ENCODE assay signal across 21 cellular contexts in genomic region chr6:4889701-4890100, GRCh38.
DNase-seq lines count a peak whose midpoint lies in the region; ATAC-seq, FAIRE-seq and TF ChIP-seq lines count a peak whose summit lies in the region.
"Had no signal": no experiment of that assay in that cellular context is flagged by ENCODE, and none has a peak within 500 bp of the region (broad histone marks: within the 10 kb centered on the region; RNA-seq: fewer than 3 reads in every experiment).

No MANE protein-coding gene starts in this region.

- no peak overlapping the region for H3K27ac ChIP-seq in HepG2 (ENCODE audit: extremely low read length, insufficient read depth, low read length)
- H3K27ac ChIP-seq in right lobe of liver: no peak overlapping the region
- no peak overlapping the region for H3K27ac ChIP-seq in brain microvascular endothelial cell
- H3K27ac ChIP-seq: coronary artery had no signal

- no peak for ATAC-seq in HepG2
- ATAC-seq in right lobe of liver: no peak
- ATAC-seq in stimulated activated naive B cell treated with anti-CD40 and anti-IgM and Interleukin-4, amounts not matched to agents 10 μg/mL and 1 μg/mL and 100 μg/mL, for 72 hours (replicated peaks): peak; percentile 60 to 74
- ATAC-seq: activated CD8-positive, alpha-beta memory T cell treated with anti-CD3 and anti-CD28 coated beads, Interleukin-2, amount 10 ng/mL, durations not matched to agents 7 days and 5 days; HCT116 had no signal

- H3K9me3 ChIP-seq in HepG2 (ENCODE audit: low read length): no peaks in the 10 kb centered on the region
- no peaks in the 10 kb centered on the region for H3K9me3 ChIP-seq in right lobe of liver
- H3K9me3 ChIP-seq: Caco-2, MG63 had no signal

- in situ Hi-C loops in HepG2 (cut with HindIII; ENCODE audit: extremely low pct_ligation_motif_present, low pct_unique_long_range_greater_than_20kb): no loop called here
- in situ Hi-C loops in brain microvascular endothelial cell (cut with HindIII; ENCODE audit: low pct_ligation_motif_present, low sequenced_read_pairs): no loop called here

- intact Hi-C loops in HepG2 (cut with micrococcal nuclease; ENCODE audit: unreplicated experiment): no loop called here
- intact Hi-C loops in right lobe of liver (cut with DNase I): no loop called here

- H3K36me3 ChIP-seq in HepG2 (replicated peaks in 1 of 2; ENCODE audit: control insufficient read depth in 1 of 2, insufficient read depth in 2 of 2, low read length in 2 of 2): peaks cover 3 to 7% of the 10 kb centered on the region in 2 experiments; a peak in 3 of 5 replicates
- H3K36me3 ChIP-seq in right lobe of liver: peaks cover 0 to 6% (median 0%) of the 10 kb centered on the region in 4 donors
- H3K36me3 ChIP-seq in brain microvascular endothelial cell (replicated peaks): peaks cover 3% of the 10 kb centered on the region
- H3K36me3 ChIP-seq: MG63 had no signal

- DNase-seq in HepG2 (ENCODE audit: low spot score): no peak
- no peak for DNase-seq in right lobe of liver
- peak; percentile 99 for DNase-seq in NB4 (ENCODE audit: low read depth)
- DNase-seq in dermis blood vessel endothelial cell: peak; percentile 21
- DNase-seq in stimulated activated naive B cell treated with anti-CD40 and anti-IgM and Interleukin-4, amounts not matched to agents 10 μg/mL and 1 μg/mL and 100 μg/mL, for 72 hours: no peak
- DNase-seq in ecto neural progenitor cell (ENCODE audit: low spot score): no peak
- no peak for DNase-seq in activated gamma-delta T cell treated with Interleukin-2 at 50 U/mL for 16 hours
- no peak for DNase-seq in brain microvascular endothelial cell
- DNase-seq: activated CD4-positive, CD25-positive, alpha-beta regulatory T cell; activated CD8-positive, alpha-beta memory T cell treated with anti-CD3 and anti-CD28 coated beads, Interleukin-2, amount 10 ng/mL, durations not matched to agents 7 days and 5 days; activated naive CD4-positive, alpha-beta T cell treated with Interleukin-2 at 50 U/mL for 16 hours; Caco-2; MG63; retina; RPMI8226; T-helper 1 cell had no signal

- no TSS peak for BruUV-seq in HepG2 (replicated peaks; lab: Mats Ljungman, UMichigan)

- peaks cover 31% of the 10 kb centered on the region for H3K79me2 ChIP-seq in HepG2 (ENCODE audit: insufficient read depth, low read length)

- no peak overlapping the region for H3K9ac ChIP-seq in HepG2 (ENCODE audit: insufficient read depth, low read depth, low read length)

- TF ChIP-seq POLR2A in HepG2 (IDR thresholded peaks at IDR 0.05; ENCODE audit: insufficient read depth in 1 of 2, low read depth in 2 of 2, low read length in 2 of 2) (no peak), right lobe of liver (IDR thresholded peaks at IDR 0.05) (no peak), NB4 (IDR thresholded peaks at IDR 0.05; ENCODE audit: extremely low read depth, insufficient read length) (no peak)

- POLR2A ChIA-PET in HepG2 (lab: Yijun Ruan, JAX): no interaction called here

- 92% methylated on average over 5 of the region's 5 CpGs for WGBS in HepG2 (ENCODE audit: low lambda C conversion rate)
- WGBS in right lobe of liver (ENCODE audit: insufficient coverage, low coverage, low lambda C conversion rate, missing lambda C conversion rate): 69% methylated on average over 4 of the region's 5 CpGs

- peaks cover 35 to 52% of the 10 kb centered on the region in 2 donors for H3K4me1 Mint-ChIP-seq in stimulated activated naive B cell treated with anti-CD40 and anti-IgM and Interleukin-4, amounts not matched to agents 10 μg/mL and 1 μg/mL and 100 μg/mL, for 72 hours
- H3K4me1 Mint-ChIP-seq: activated CD8-positive, alpha-beta memory T cell treated with anti-CD3 and anti-CD28 coated beads, Interleukin-2, amount 10 ng/mL, durations not matched to agents 7 days and 5 days had no signal

- H4K20me1 ChIP-seq in HepG2 (ENCODE audit: insufficient read depth, low read length): 0 out of 2 replicates have a peak, but pooled peaks cover 6% of the 10 kb centered on the region

- CTCF ChIA-PET in HepG2 (lab: Yijun Ruan, JAX; ENCODE audit: low intra/inter-chr PET ratio, low total read pairs): no interaction called here

- H2AFZ ChIP-seq in HepG2 (ENCODE audit: low read length): no peak overlapping the region

- H3K27me3 ChIP-seq in HepG2 (ENCODE audit: control insufficient read depth in 1 of 2, insufficient read depth in 2 of 2, low read length in 2 of 2) (no peaks in the 10 kb centered on the region), right lobe of liver (no peaks in the 10 kb centered on the region), brain microvascular endothelial cell (replicated peaks) (no peaks in the 10 kb centered on the region)
- H3K27me3 ChIP-seq: MG63 had no signal

- H3K27ac Mint-ChIP-seq in stimulated activated naive B cell treated with anti-CD40 and anti-IgM and Interleukin-4, amounts not matched to agents 10 μg/mL and 1 μg/mL and 100 μg/mL, for 72 hours: peak overlapping the region; percentile 44
- H3K27ac Mint-ChIP-seq: activated CD8-positive, alpha-beta memory T cell treated with anti-CD3 and anti-CD28 coated beads, Interleukin-2, amount 10 ng/mL, durations not matched to agents 7 days and 5 days had no signal

- TF ChIP-seq EP300 in HepG2 (IDR thresholded peaks at IDR 0.05; ENCODE audit: low read depth in 2 of 2, low read length in 2 of 2): no peak
- TF ChIP-seq EP300 in HepG2 (CRISPR knock-in tag; IDR thresholded peaks at IDR 0.05; ENCODE audit: borderline replicate concordance): no peak

- no peak overlapping the region for H3K4me3 Mint-ChIP-seq in stimulated activated naive B cell treated with anti-CD40 and anti-IgM and Interleukin-4, amounts not matched to agents 10 μg/mL and 1 μg/mL and 100 μg/mL, for 72 hours
- H3K4me3 Mint-ChIP-seq: activated CD8-positive, alpha-beta memory T cell treated with anti-CD3 and anti-CD28 coated beads, Interleukin-2, amount 10 ng/mL, durations not matched to agents 7 days and 5 days had no signal

- TF ChIP-seq CTCF in HepG2 (CRISPR knock-in tag; IDR thresholded peaks at IDR 0.05): no peak
- TF ChIP-seq CTCF in right lobe of liver (IDR thresholded peaks at IDR 0.05): no peak
- TF ChIP-seq CTCF in NB4 (IDR thresholded peaks at IDR 0.05; ENCODE audit: low read depth, low read length): no peak
- no peak for TF ChIP-seq CTCF in brain microvascular endothelial cell (IDR thresholded peaks at IDR 0.05; ENCODE audit: low read depth, low read length, missing control alignments)

- H3K9me3 Mint-ChIP-seq in stimulated activated naive B cell treated with anti-CD40 and anti-IgM and Interleukin-4, amounts not matched to agents 10 μg/mL and 1 μg/mL and 100 μg/mL, for 72 hours: no peaks in the 10 kb centered on the region

- H3K27me3 Mint-ChIP-seq in stimulated activated naive B cell treated with anti-CD40 and anti-IgM and Interleukin-4, amounts not matched to agents 10 μg/mL and 1 μg/mL and 100 μg/mL, for 72 hours: no peaks in the 10 kb centered on the region
- H3K27me3 Mint-ChIP-seq: activated CD8-positive, alpha-beta memory T cell treated with anti-CD3 and anti-CD28 coated beads, Interleukin-2, amount 10 ng/mL, durations not matched to agents 7 days and 5 days had no signal

- peaks cover 23 to 31% of the 10 kb centered on the region in 2 donors for H3K36me3 Mint-ChIP-seq in stimulated activated naive B cell treated with anti-CD40 and anti-IgM and Interleukin-4, amounts not matched to agents 10 μg/mL and 1 μg/mL and 100 μg/mL, for 72 hours

- no peak for FAIRE-seq in HepG2 (lab: Jason Lieb, UNC)
- FAIRE-seq: astrocyte, frontal cortex, GM18507 had no signal

- H3K4me1 ChIP-seq in HepG2 (ENCODE audit: insufficient read depth, low read length) (no peaks in the 10 kb centered on the region), right lobe of liver (no peaks in the 10 kb centered on the region)
- H3K4me1 ChIP-seq: Caco-2 had no signal

- H3K4me3 ChIP-seq in HepG2 (replicated peaks in 1 of 3; ENCODE audit: insufficient read depth in 1 of 3, low read depth in 2 of 3, low read length in 3 of 3) (no peak overlapping the region), right lobe of liver (no peak overlapping the region), NB4 (ENCODE audit: low read depth, low read length) (peak overlapping the region; percentile 74), brain microvascular endothelial cell (ENCODE audit: low read depth, low read length) (no peak overlapping the region)
- H3K4me3 ChIP-seq: coronary artery, MG63 had no signal

- no peak for TF ChIP-seq RAD21 in HepG2 (CRISPR knock-in tag; IDR thresholded peaks at IDR 0.05)

- no peak overlapping the region for H3K4me2 ChIP-seq in HepG2 (ENCODE audit: low read depth, low read length)

TF ChIP-seq in HepG2, 621 proteins besides CTCF, POLR2A, EP300 and RAD21 (continues in another document):
- TF ChIP-seq, protein P1, sequence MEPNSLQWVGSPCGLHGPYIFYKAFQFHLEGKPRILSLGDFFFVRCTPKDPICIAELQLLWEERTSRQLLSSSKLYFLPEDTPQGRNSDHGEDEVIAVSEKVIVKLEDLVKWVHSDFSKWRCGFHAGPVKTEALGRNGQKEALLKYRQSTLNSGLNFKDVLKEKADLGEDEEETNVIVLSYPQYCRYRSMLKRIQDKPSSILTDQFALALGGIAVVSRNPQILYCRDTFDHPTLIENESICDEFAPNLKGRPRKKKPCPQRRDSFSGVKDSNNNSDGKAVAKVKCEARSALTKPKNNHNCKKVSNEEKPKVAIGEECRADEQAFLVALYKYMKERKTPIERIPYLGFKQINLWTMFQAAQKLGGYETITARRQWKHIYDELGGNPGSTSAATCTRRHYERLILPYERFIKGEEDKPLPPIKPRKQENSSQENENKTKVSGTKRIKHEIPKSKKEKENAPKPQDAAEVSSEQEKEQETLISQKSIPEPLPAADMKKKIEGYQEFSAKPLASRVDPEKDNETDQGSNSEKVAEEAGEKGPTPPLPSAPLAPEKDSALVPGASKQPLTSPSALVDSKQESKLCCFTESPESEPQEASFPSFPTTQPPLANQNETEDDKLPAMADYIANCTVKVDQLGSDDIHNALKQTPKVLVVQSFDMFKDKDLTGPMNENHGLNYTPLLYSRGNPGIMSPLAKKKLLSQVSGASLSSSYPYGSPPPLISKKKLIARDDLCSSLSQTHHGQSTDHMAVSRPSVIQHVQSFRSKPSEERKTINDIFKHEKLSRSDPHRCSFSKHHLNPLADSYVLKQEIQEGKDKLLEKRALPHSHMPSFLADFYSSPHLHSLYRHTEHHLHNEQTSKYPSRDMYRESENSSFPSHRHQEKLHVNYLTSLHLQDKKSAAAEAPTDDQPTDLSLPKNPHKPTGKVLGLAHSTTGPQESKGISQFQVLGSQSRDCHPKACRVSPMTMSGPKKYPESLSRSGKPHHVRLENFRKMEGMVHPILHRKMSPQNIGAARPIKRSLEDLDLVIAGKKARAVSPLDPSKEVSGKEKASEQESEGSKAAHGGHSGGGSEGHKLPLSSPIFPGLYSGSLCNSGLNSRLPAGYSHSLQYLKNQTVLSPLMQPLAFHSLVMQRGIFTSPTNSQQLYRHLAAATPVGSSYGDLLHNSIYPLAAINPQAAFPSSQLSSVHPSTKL (CRISPR knock-in tag; IDR thresholded peaks at IDR 0.05): no peak

Comparison
In these comparisons a context has a peak if more than half of its experiments do, and no peak if none do; other contexts are left out.
1. ATAC-seq: peak in stimulated activated naive B cell treated with anti-CD40 and anti-IgM and Interleukin-4, amounts not matched to agents 10 μg/mL and 1 μg/mL and 100 μg/mL, for 72 hours (2 of 2); none in HepG2 (single experiment) and right lobe of liver (0 of 4).
2. DNase-seq: peak in NB4 (single experiment) and dermis blood vessel endothelial cell (single experiment); none in HepG2 (single experiment), right lobe of liver (0 of 3), stimulated activated naive B cell treated with anti-CD40 and anti-IgM and Interleukin-4, amounts not matched to agents 10 μg/mL and 1 μg/mL and 100 μg/mL, for 72 hours (single experiment), ecto neural progenitor cell (single experiment), activated gamma-delta T cell treated with Interleukin-2 at 50 U/mL for 16 hours (single experiment) and brain microvascular endothelial cell (single experiment).